32 cellular contexts compared by ENCODE assay signal in genomic region chr10:96418582-96418981, GRCh38. TPM values are rescaled to one million over a fixed set of nuclear protein-coding genes. Genes with fewer than 3 reads are reported as not detected.
"Had no signal": no experiment of that assay in that cellular context is flagged by ENCODE, and none has a peak within 500 bp of the region (broad histone marks: within the 10 kb centered on the region; RNA-seq: fewer than 3 reads in every experiment).

No MANE protein-coding gene starts in this region.

- H3K27ac ChIP-seq: epithelial cell of prostate, gastroesophageal sphincter, heart left ventricle, hepatocyte, lower lobe of right lung, thyroid gland, vagina had no signal

- H3K36me3 ChIP-seq: gastroesophageal sphincter, heart left ventricle, lower lobe of right lung, thyroid gland, vagina had no signal

- DNase-seq: dorsolateral prefrontal cortex; effector CD4-positive, alpha-beta T cell; foreskin fibroblast; heart left ventricle; left colon; left ventricle myocardium superior; lower lobe of right lung; naive thymus-derived CD8-positive, alpha-beta T cell; nephron progenitor cell; nucleus accumbens; stimulated activated CD4-positive, alpha-beta T cell treated with anti-CD3 and anti-CD28 coated beads, Interleukin-12 subunit alpha, Interleukin-12 subunit beta, amount 100 ng/mL, for 4 hours; stimulated activated CD4-positive, alpha-beta T cell treated with anti-CD3 and anti-CD28 coated beads, Interleukin-1b, Interleukin-23, amount 100 ng/mL, for 48 hours; stimulated activated CD4-positive, alpha-beta T cell treated with anti-CD3 and anti-CD28 coated beads, Interleukin-4, amount 100 ng/mL, for 1 hour; stimulated activated CD8-positive, alpha-beta memory T cell treated with anti-CD3 and anti-CD28 coated beads, Interleukin-4, amount 100 ng/mL, for 48 hours; stimulated activated naive CD4-positive, alpha-beta T cell; stimulated activated naive CD8-positive, alpha-beta T cell treated with anti-CD3 and anti-CD28 coated beads, Interleukin-15, amount 100 ng/mL, for 72 hours; thyroid gland; trophoblast cell had no signal

- H3K4me3 ChIP-seq: dorsolateral prefrontal cortex, gastroesophageal sphincter, heart left ventricle, hepatocyte, lower lobe of right lung, smooth muscle cell, thyroid gland, vagina had no signal

- H3K4me1 ChIP-seq: thyroid gland had no signal

- ATAC-seq: esophagus mucosa; gastroesophageal sphincter; left colon; lower lobe of right lung; naive thymus-derived CD8-positive, alpha-beta T cell; sciatic nerve; stimulated activated naive CD8-positive, alpha-beta T cell treated with anti-CD3 and anti-CD28 coated beads, Interleukin-15, amount 100 ng/mL, for 72 hours had no signal

- H3K9me3 ChIP-seq: gastroesophageal sphincter, heart left ventricle, lower lobe of right lung, thyroid gland, vagina had no signal

- H3K27me3 ChIP-seq: heart left ventricle, hepatocyte, thyroid gland, vagina had no signal

RNA-seq across cellular contexts. Expression of gene OPALIN, which starts 59.8 kb away (rescaled TPM):
- total RNA-seq: esophagus mucosa; gastroesophageal sphincter; hepatocyte; kidney epithelial cell; left colon; left ventricle myocardium superior; lower lobe of right lung; mesenteric fat pad; myocyte; naive thymus-derived CD8-positive, alpha-beta T cell; osteocyte; progenitor cell of endocrine pancreas; sciatic nerve; smooth muscle cell; temporal lobe; thyroid gland; ureter; vagina had no signal
- polyA plus RNA-seq: heart left ventricle; hepatocyte; naive thymus-derived CD8-positive, alpha-beta T cell; smooth muscle cell had no signal
